28 cellular contexts compared by ENCODE assay signal in genomic region chr7:68119411-68119810, GRCh38.
"Had no signal": no experiment of that assay in that cellular context is flagged by ENCODE, and none has a peak within 500 bp of the region (broad histone marks: within the 10 kb centered on the region; RNA-seq: fewer than 3 reads in every experiment).

No MANE protein-coding gene starts in this region.

- DNase-seq: stimulated activated CD4-positive, alpha-beta T cell treated with anti-CD3 and anti-CD28 coated beads, Interleukin-2, amount 100 ng/mL, for 48 hours; stimulated activated CD4-positive, alpha-beta T cell treated with anti-CD3 and anti-CD28 coated beads, Interleukin-4, amount 100 ng/mL, for 1 hour; stimulated activated CD4-positive, alpha-beta T cell treated with anti-CD3 and anti-CD28 coated beads, Interleukin-4, amount 100 ng/mL, for 24 hours; stimulated activated CD4-positive, alpha-beta T cell treated with anti-CD3 and anti-CD28 coated beads, Interleukin-4, amount 100 ng/mL, for 4 hours; stimulated activated CD8-positive, alpha-beta memory T cell treated with anti-CD3 and anti-CD28 coated beads, Interleukin-4, amount 100 ng/mL, for 48 hours; stimulated activated naive B cell treated with anti-CD40 and anti-IgM and Interleukin-4, amounts not matched to agents 10 μg/mL and 1 μg/mL and 100 μg/mL, for 72 hours; stimulated activated naive CD4-positive, alpha-beta T cell; stimulated activated naive CD4-positive, alpha-beta T cell treated with Interleukin-2 at 50 U/mL for 16 hours; stimulated activated naive CD8-positive, alpha-beta T cell treated with anti-CD3 and anti-CD28 coated beads, Interleukin-15, amount 100 ng/mL, for 72 hours; stimulated activated naive CD8-positive, alpha-beta T cell treated with anti-CD3 and anti-CD28 coated beads, Interleukin-15, Interleukin-2, amounts not matched to agents 100 U/mL and 50 U/mL, for 24 hours; stomach; substantia nigra; testis; thyroid gland; tibial artery; transverse colon; trophoblast cell; upper lobe of left lung; upper lobe of right lung; uterus had no signal

- H3K27me3 ChIP-seq: stomach, testis, thyroid gland, tibial artery, tibial nerve, transverse colon, upper lobe of left lung, upper lobe of right lung, uterus, vagina had no signal

- H3K36me3 ChIP-seq: stomach, suprapubic skin, thoracic aorta, thyroid gland, tibial artery, tibial nerve, transverse colon, upper lobe of left lung, upper lobe of right lung, uterus, vagina had no signal

- H3K27me3 Mint-ChIP-seq: stimulated activated memory B cell treated with anti-CD40 and anti-IgM and Interleukin-4, amounts not matched to agents 10 μg/mL and 1 μg/mL and 100 μg/mL, for 72 hours; stimulated activated naive B cell treated with anti-CD40 and anti-IgM and Interleukin-4, amounts not matched to agents 10 μg/mL and 1 μg/mL and 100 μg/mL, for 72 hours; stimulated activated naive CD8-positive, alpha-beta T cell treated with anti-CD3 and anti-CD28 coated beads, Interleukin-15, amount 100 ng/mL, for 72 hours; stimulated activated naive CD8-positive, alpha-beta T cell treated with anti-CD3 and anti-CD28 coated beads, Interleukin-15, Interleukin-2, amounts not matched to agents 100 ng/mL and 50 ng/mL, for 24 hours had no signal

- H3K9me3 ChIP-seq: testis, thyroid gland, upper lobe of right lung, uterus had no signal

- H3K4me1 Mint-ChIP-seq: stimulated activated effector memory CD8-positive, alpha-beta T cell treated with anti-CD3 and anti-CD28 coated beads, Interleukin-12 subunit alpha, Interleukin-12 subunit beta, amount 100 ng/mL, for 72 hours; stimulated activated memory B cell treated with anti-CD40 and anti-IgM and Interleukin-4, amounts not matched to agents 10 μg/mL and 1 μg/mL and 100 μg/mL, for 72 hours; stimulated activated naive B cell treated with anti-CD40 and anti-IgM and Interleukin-4, amounts not matched to agents 10 μg/mL and 1 μg/mL and 100 μg/mL, for 72 hours; stimulated activated naive CD8-positive, alpha-beta T cell treated with anti-CD3 and anti-CD28 coated beads, Interleukin-15, amount 100 ng/mL, for 72 hours had no signal

- H3K36me3 Mint-ChIP-seq: stimulated activated effector memory CD8-positive, alpha-beta T cell treated with anti-CD3 and anti-CD28 coated beads, Interleukin-12 subunit alpha, Interleukin-12 subunit beta, amount 100 ng/mL, for 72 hours; stimulated activated memory B cell treated with anti-CD40 and anti-IgM and Interleukin-4, amounts not matched to agents 10 μg/mL and 1 μg/mL and 100 μg/mL, for 72 hours; stimulated activated naive B cell treated with anti-CD40 and anti-IgM and Interleukin-4, amounts not matched to agents 10 μg/mL and 1 μg/mL and 100 μg/mL, for 72 hours; type B pancreatic cell had no signal

- H3K4me3 ChIP-seq: stomach, suprapubic skin, testis, thoracic aorta, thyroid gland, tibial artery, tibial nerve, transverse colon, upper lobe of left lung, upper lobe of right lung, uterus, vagina had no signal

- H3K27ac ChIP-seq: stomach, suprapubic skin, testis, thoracic aorta, thyroid gland, tibial artery, tibial nerve, transverse colon, upper lobe of left lung, upper lobe of right lung, uterus, vagina had no signal

- ATAC-seq: stimulated activated effector memory CD8-positive, alpha-beta T cell treated with anti-CD3 and anti-CD28 coated beads, Interleukin-12 subunit alpha, Interleukin-12 subunit beta, amount 100 ng/mL, for 72 hours; stimulated activated memory B cell treated with anti-CD40 and anti-IgM and Interleukin-4, amounts not matched to agents 10 μg/mL and 1 μg/mL and 100 μg/mL, for 72 hours; stimulated activated naive B cell treated with anti-CD40 and anti-IgM and Interleukin-4, amounts not matched to agents 10 μg/mL and 1 μg/mL and 100 μg/mL, for 72 hours; stimulated activated naive CD8-positive, alpha-beta T cell treated with anti-CD3 and anti-CD28 coated beads, Interleukin-15, amount 100 ng/mL, for 72 hours; stimulated activated naive CD8-positive, alpha-beta T cell treated with anti-CD3 and anti-CD28 coated beads, Interleukin-15, Interleukin-2, amounts not matched to agents 100 U/mL and 50 U/mL, for 24 hours; upper lobe of right lung had no signal

- H3K4me3 Mint-ChIP-seq: stimulated activated effector memory CD8-positive, alpha-beta T cell treated with anti-CD3 and anti-CD28 coated beads, Interleukin-12 subunit alpha, Interleukin-12 subunit beta, amount 100 ng/mL, for 72 hours; stimulated activated memory B cell treated with anti-CD40 and anti-IgM and Interleukin-4, amounts not matched to agents 10 μg/mL and 1 μg/mL and 100 μg/mL, for 72 hours; stimulated activated naive B cell treated with anti-CD40 and anti-IgM and Interleukin-4, amounts not matched to agents 10 μg/mL and 1 μg/mL and 100 μg/mL, for 72 hours; stimulated activated naive CD8-positive, alpha-beta T cell treated with anti-CD3 and anti-CD28 coated beads, Interleukin-15, amount 100 ng/mL, for 72 hours; stimulated activated naive CD8-positive, alpha-beta T cell treated with anti-CD3 and anti-CD28 coated beads, Interleukin-15, Interleukin-2, amounts not matched to agents 100 ng/mL and 50 ng/mL, for 24 hours; type B pancreatic cell had no signal

- H3K4me1 ChIP-seq: stomach, suprapubic skin, testis, thyroid gland, tibial artery, tibial nerve, transverse colon, upper lobe of left lung, upper lobe of right lung, uterus, vagina had no signal

- H3K27ac Mint-ChIP-seq: stimulated activated effector memory CD8-positive, alpha-beta T cell treated with anti-CD3 and anti-CD28 coated beads, Interleukin-12 subunit alpha, Interleukin-12 subunit beta, amount 100 ng/mL, for 72 hours; stimulated activated memory B cell treated with anti-CD40 and anti-IgM and Interleukin-4, amounts not matched to agents 10 μg/mL and 1 μg/mL and 100 μg/mL, for 72 hours; stimulated activated naive B cell treated with anti-CD40 and anti-IgM and Interleukin-4, amounts not matched to agents 10 μg/mL and 1 μg/mL and 100 μg/mL, for 72 hours; stimulated activated naive CD8-positive, alpha-beta T cell treated with anti-CD3 and anti-CD28 coated beads, Interleukin-15, amount 100 ng/mL, for 72 hours; stimulated activated naive CD8-positive, alpha-beta T cell treated with anti-CD3 and anti-CD28 coated beads, Interleukin-15, Interleukin-2, amounts not matched to agents 100 ng/mL and 50 ng/mL, for 24 hours; type B pancreatic cell had no signal
